9 cellular contexts compared by ENCODE assay signal in genomic region chr16:89248196-89249005, GRCh38. TPM values are rescaled to one million over a fixed set of nuclear protein-coding genes. Genes with fewer than 3 reads are reported as not detected.
A peak's percentile ranks its signal among the peaks of the same experiment; 100 is the strongest.
DNase-seq lines count a peak whose midpoint lies in the region; ATAC-seq and TF ChIP-seq lines count a peak whose summit lies in the region.
"Had no signal": no experiment of that assay in that cellular context is flagged by ENCODE, and none has a peak within 500 bp of the region (broad histone marks: within the 10 kb centered on the region; RNA-seq: fewer than 3 reads in every experiment).

No MANE protein-coding gene starts in this region.

- H3K4me3 ChIP-seq in adipocyte (ENCODE audit: low read length) = peak overlapping the region; percentile 73
- H3K4me3 ChIP-seq in left lung = peak overlapping the region; percentile 28 to 50

- no peak for DNase-seq in activated CD4-positive, alpha-beta T cell treated with anti-CD3 and anti-CD28 coated beads, Interleukin-2, amount 10 ng/mL, durations not matched to agents 7 days and 5 days
- DNase-seq in activated CD4-positive, alpha-beta T cell treated with anti-CD3 and anti-CD28 coated beads for 4 hours = no peak
- DNase-seq in adipocyte (ENCODE audit: low read depth) (no peak), left lung (peak in 1 of 2 donors; percentile 77), NCI-H1436 treated with DMSO at 0.1 percent for 48 hours (lab: John Stamatoyannopoulos, UW) (no peak)
- DNase-seq in stimulated activated naive B cell treated with anti-CD40 and anti-IgM and Interleukin-4, amounts not matched to agents 10 μg/mL and 1 μg/mL and 100 μg/mL, for 72 hours = no peak
- DNase-seq: NCI-H1048 had no signal

- no peak overlapping the region for H3K27ac ChIP-seq in left lung

- ATAC-seq in left lung (no peak), esophagus mucosa (no peak), GM21786 (IDR thresholded peaks at IDR 0.05; ENCODE audit: unreplicated experiment) (no peak)
- no peak for ATAC-seq in stimulated activated naive B cell treated with anti-CD40 and anti-IgM and Interleukin-4, amounts not matched to agents 10 μg/mL and 1 μg/mL and 100 μg/mL, for 72 hours (replicated peaks)

- no peak for TF ChIP-seq CTCF in left lung (IDR thresholded peaks at IDR 0.05)

- CTCF ChIA-PET in activated CD4-positive, alpha-beta T cell treated with anti-CD3 and anti-CD28 coated beads, Interleukin-2, amount 10 ng/mL, durations not matched to agents 7 days and 5 days (lab: Charles Lee) = no interaction called here

- POLR2A ChIA-PET in activated CD4-positive, alpha-beta T cell treated with anti-CD3 and anti-CD28 coated beads, Interleukin-2, amount 10 ng/mL, durations not matched to agents 7 days and 5 days (lab: Charles Lee) = no interaction called here

- H3K27me3 ChIP-seq in adipocyte (replicated peaks; ENCODE audit: control insufficient read depth, insufficient read depth, low read length) (no peaks in the 10 kb centered on the region), left lung (peaks cover 0 to 11% of the 10 kb centered on the region in 2 donors)

- intact Hi-C loops in left lung (cut with DNase I) = no loop called here

- peaks cover 11% of the 10 kb centered on the region for H3K36me3 Mint-ChIP-seq in activated CD4-positive, alpha-beta T cell treated with anti-CD3 and anti-CD28 coated beads, Interleukin-2, amount 10 ng/mL, durations not matched to agents 7 days and 5 days (ENCODE audit: low read depth)
- H3K36me3 Mint-ChIP-seq in stimulated activated naive B cell treated with anti-CD40 and anti-IgM and Interleukin-4, amounts not matched to agents 10 μg/mL and 1 μg/mL and 100 μg/mL, for 72 hours = peaks cover 2 to 4% of the 10 kb centered on the region in 2 donors

- H3K27me3 Mint-ChIP-seq in activated CD4-positive, alpha-beta T cell treated with anti-CD3 and anti-CD28 coated beads, Interleukin-2, amount 10 ng/mL, durations not matched to agents 7 days and 5 days = peaks cover 5% of the 10 kb centered on the region
- H3K27me3 Mint-ChIP-seq in stimulated activated naive B cell treated with anti-CD40 and anti-IgM and Interleukin-4, amounts not matched to agents 10 μg/mL and 1 μg/mL and 100 μg/mL, for 72 hours = peaks cover 0 to 4% of the 10 kb centered on the region in 2 donors

- H3K4me1 Mint-ChIP-seq in activated CD4-positive, alpha-beta T cell treated with anti-CD3 and anti-CD28 coated beads, Interleukin-2, amount 10 ng/mL, durations not matched to agents 7 days and 5 days = peaks cover 14% of the 10 kb centered on the region
- peaks cover 0 to 3% of the 10 kb centered on the region in 2 donors for H3K4me1 Mint-ChIP-seq in stimulated activated naive B cell treated with anti-CD40 and anti-IgM and Interleukin-4, amounts not matched to agents 10 μg/mL and 1 μg/mL and 100 μg/mL, for 72 hours

- H3K27ac Mint-ChIP-seq in activated CD4-positive, alpha-beta T cell treated with anti-CD3 and anti-CD28 coated beads, Interleukin-2, amount 10 ng/mL, durations not matched to agents 7 days and 5 days = peak overlapping the region; percentile 79
- H3K27ac Mint-ChIP-seq in stimulated activated naive B cell treated with anti-CD40 and anti-IgM and Interleukin-4, amounts not matched to agents 10 μg/mL and 1 μg/mL and 100 μg/mL, for 72 hours = peak overlapping the region; percentile 20

- H3K9me3 Mint-ChIP-seq in activated CD4-positive, alpha-beta T cell treated with anti-CD3 and anti-CD28 coated beads, Interleukin-2, amount 10 ng/mL, durations not matched to agents 7 days and 5 days = peaks cover 8% of the 10 kb centered on the region
- H3K9me3 Mint-ChIP-seq in stimulated activated naive B cell treated with anti-CD40 and anti-IgM and Interleukin-4, amounts not matched to agents 10 μg/mL and 1 μg/mL and 100 μg/mL, for 72 hours = peaks cover 7 to 9% of the 10 kb centered on the region in 2 donors

- H3K9ac ChIP-seq in adipocyte (ENCODE audit: low read length) = no peak overlapping the region

- peak overlapping the region; percentile 69 for H3K4me3 Mint-ChIP-seq in activated CD4-positive, alpha-beta T cell treated with anti-CD3 and anti-CD28 coated beads, Interleukin-2, amount 10 ng/mL, durations not matched to agents 7 days and 5 days
- peak overlapping the region; percentile 79 to 81 for H3K4me3 Mint-ChIP-seq in stimulated activated naive B cell treated with anti-CD40 and anti-IgM and Interleukin-4, amounts not matched to agents 10 μg/mL and 1 μg/mL and 100 μg/mL, for 72 hours

- H3K4me1 ChIP-seq in adipocyte (ENCODE audit: control insufficient read depth, insufficient read depth, low read length) = peaks cover 13% of the 10 kb centered on the region
- H3K4me1 ChIP-seq in left lung = peaks cover 6 to 7% of the 10 kb centered on the region in 2 donors

- H3K36me3 ChIP-seq in adipocyte (ENCODE audit: control insufficient read depth, insufficient read depth, low read length, severe bottlenecking) = no peaks in the 10 kb centered on the region
- H3K36me3 ChIP-seq in left lung = no peaks in the 10 kb centered on the region

- peaks cover 4% of the 10 kb centered on the region for H3K9me3 ChIP-seq in adipocyte (ENCODE audit: control insufficient read depth, low read length)
- H3K9me3 ChIP-seq in left lung = peaks cover 0 to 11% of the 10 kb centered on the region in 2 donors

RNA-seq across cellular contexts. Expression of gene ZNF778, which starts 30.9 kb away (rescaled TPM):
- total RNA-seq in activated CD4-positive, alpha-beta T cell treated with anti-CD3 and anti-CD28 coated beads, Interleukin-2, amount 10 ng/mL, durations not matched to agents 7 days and 5 days = 1 to 10 TPM; 8.3 to 9.2 TPM
- total RNA-seq in left lung (1 to 10 TPM; 8.1 to 9.5 TPM), esophagus mucosa (5.3 TPM)

RNA-seq across cellular contexts. Expression of gene SLC22A31, which starts 48.1 kb away (rescaled TPM):
- 1 to 10 TPM; 1.8 to 2.8 TPM for total RNA-seq in activated CD4-positive, alpha-beta T cell treated with anti-CD3 and anti-CD28 coated beads, Interleukin-2, amount 10 ng/mL, durations not matched to agents 7 days and 5 days
- 100 to 1,000 TPM; 171 to 283 TPM for total RNA-seq in left lung
- not detected for total RNA-seq in esophagus mucosa

Comparison
In these comparisons a context has a peak if more than half of its experiments do, and no peak if none do; other contexts are left out.
1. RNA of gene SLC22A31, which starts 48.1 kb away (total RNA-seq): 171 to 283 TPM in left lung; 1.8 to 2.8 TPM in activated CD4-positive, alpha-beta T cell treated with anti-CD3 and anti-CD28 coated beads, Interleukin-2, amount 10 ng/mL, durations not matched to agents 7 days and 5 days and not detected in esophagus mucosa (single experiment); every median in the first group is over 10 times any median in the second.